Comparison of ENCODE assay signal across 1 cellular context in genomic region chr5:95646569-95647330, GRCh38.
TF ChIP-seq lines count a peak whose summit lies in the region.

RFESD (plus strand) TSS chr5:95646777; CDS start chr5:95652272, 5,495 bp downstream.

TF ChIP-seq in WTC11, 78 proteins besides CTCF, POLR2A, EP300 and RAD21 (continued from another document):
- TF ChIP-seq ARID4B (CRISPR knock-in tag; IDR thresholded peaks at IDR 0.05; ENCODE audit: borderline replicate concordance) (peak; percentile 45; the same call in 1 of the 2 replicates), GABPB1 (CRISPR knock-in tag; IDR thresholded peaks at IDR 0.05) (peak; percentile 44; the same call in 1 of the 2 replicates), CREM (CRISPR knock-in tag; IDR thresholded peaks at IDR 0.05) (0 out of 2 replicates have a peak, but pooled peaks have one; percentile 26), FOXJ3 (CRISPR knock-in tag; IDR thresholded peaks at IDR 0.05; ENCODE audit: borderline replicate concordance) (no peak), FOXK1 (CRISPR knock-in tag; IDR thresholded peaks at IDR 0.05) (peak; percentile 60; the same call in 1 of the 2 replicates), MAX (CRISPR knock-in tag; IDR thresholded peaks at IDR 0.05) (peak; percentile 49), ZSCAN18 (CRISPR knock-in tag; IDR thresholded peaks at IDR 0.05) (no peak), ZNF121 (CRISPR knock-in tag; IDR thresholded peaks at IDR 0.05) (no peak), E2F5 (CRISPR knock-in tag; IDR thresholded peaks at IDR 0.05) (peak; percentile 77; the same call in 1 of the 2 replicates), MXD4 (CRISPR knock-in tag; IDR thresholded peaks at IDR 0.05; ENCODE audit: borderline replicate concordance) (no peak), USF2 (CRISPR knock-in tag; IDR thresholded peaks at IDR 0.05) (peak; percentile 98), SP1 (CRISPR knock-in tag; conservative IDR thresholded peaks at IDR 0.05) (peak; percentile 79), ESRRA (CRISPR knock-in tag; IDR thresholded peaks at IDR 0.05; ENCODE audit: borderline replicate concordance) (peak; percentile 57; the same call in 1 of the 2 replicates), ZBTB43 (CRISPR knock-in tag; IDR thresholded peaks at IDR 0.05) (no peak), TCF7 (CRISPR knock-in tag; IDR thresholded peaks at IDR 0.05; ENCODE audit: low read depth) (no peak)
